16 cellular contexts compared by ENCODE assay signal in genomic region chr1:224563666-224564065, GRCh38. TPM values are rescaled to one million over a fixed set of nuclear protein-coding genes. Genes with fewer than 3 reads are reported as not detected.
"Had no signal": no experiment of that assay in that cellular context is flagged by ENCODE, and none has a peak within 500 bp of the region (broad histone marks: within the 10 kb centered on the region; RNA-seq: fewer than 3 reads in every experiment).

No MANE protein-coding gene starts in this region.

- H3K27ac Mint-ChIP-seq: endodermal cell, neural progenitor cell had no signal

- H3K4me1 ChIP-seq: neural progenitor cell, sigmoid colon, tibial artery had no signal

- H3K27me3 Mint-ChIP-seq: naive B cell had no signal

- H3K4me3 ChIP-seq: dorsolateral prefrontal cortex, lung, neural progenitor cell, ovary, sigmoid colon, tibial artery, vagina had no signal

- H3K9me3 ChIP-seq: ovary, sigmoid colon, tibial artery, vagina had no signal

- H3K27me3 ChIP-seq: dorsolateral prefrontal cortex, neural progenitor cell, ovary, sigmoid colon, tibial artery, vagina had no signal

- H3K4me1 Mint-ChIP-seq: endodermal cell, naive B cell, neural progenitor cell had no signal

- H2AFZ ChIP-seq: neural progenitor cell had no signal

- H3K4me2 ChIP-seq: neural progenitor cell had no signal

- H3K36me3 ChIP-seq: neural progenitor cell, ovary, sigmoid colon, tibial artery, vagina had no signal

- H3K27ac ChIP-seq: neural progenitor cell, ovary, sigmoid colon, tibial artery, vagina had no signal

- H3K9ac ChIP-seq: neural progenitor cell had no signal

- H3K4me3 Mint-ChIP-seq: endodermal cell, naive B cell, neural progenitor cell had no signal

- H3K36me3 Mint-ChIP-seq: naive B cell, neural progenitor cell had no signal

- DNase-seq: activated CD4-positive, alpha-beta T cell treated with anti-CD3 and anti-CD28 coated beads for 4 hours; activated CD8-positive, alpha-beta memory T cell treated with anti-CD3 and anti-CD28 coated beads, Interleukin-2, amount 50 U/mL, for 48 hours; anterior cingulate cortex; endodermal cell; erythroblast; naive B cell; ovary; sigmoid colon; stimulated activated CD4-positive, alpha-beta T cell treated with anti-CD3 and anti-CD28 coated beads, Interleukin-12 subunit alpha, Interleukin-12 subunit beta, amount 100 ng/mL, for 4 hours; stimulated activated CD4-positive, alpha-beta T cell treated with anti-CD3 and anti-CD28 coated beads, Interleukin-2, amount 100 ng/mL, for 24 hours; T-helper 2 cell; tibial artery had no signal

RNA-seq across cellular contexts. Expression of gene CNIH3, which starts 52.5 kb away (rescaled TPM):
- total RNA-seq: vagina had no signal
